In the genomic region with DNA sequence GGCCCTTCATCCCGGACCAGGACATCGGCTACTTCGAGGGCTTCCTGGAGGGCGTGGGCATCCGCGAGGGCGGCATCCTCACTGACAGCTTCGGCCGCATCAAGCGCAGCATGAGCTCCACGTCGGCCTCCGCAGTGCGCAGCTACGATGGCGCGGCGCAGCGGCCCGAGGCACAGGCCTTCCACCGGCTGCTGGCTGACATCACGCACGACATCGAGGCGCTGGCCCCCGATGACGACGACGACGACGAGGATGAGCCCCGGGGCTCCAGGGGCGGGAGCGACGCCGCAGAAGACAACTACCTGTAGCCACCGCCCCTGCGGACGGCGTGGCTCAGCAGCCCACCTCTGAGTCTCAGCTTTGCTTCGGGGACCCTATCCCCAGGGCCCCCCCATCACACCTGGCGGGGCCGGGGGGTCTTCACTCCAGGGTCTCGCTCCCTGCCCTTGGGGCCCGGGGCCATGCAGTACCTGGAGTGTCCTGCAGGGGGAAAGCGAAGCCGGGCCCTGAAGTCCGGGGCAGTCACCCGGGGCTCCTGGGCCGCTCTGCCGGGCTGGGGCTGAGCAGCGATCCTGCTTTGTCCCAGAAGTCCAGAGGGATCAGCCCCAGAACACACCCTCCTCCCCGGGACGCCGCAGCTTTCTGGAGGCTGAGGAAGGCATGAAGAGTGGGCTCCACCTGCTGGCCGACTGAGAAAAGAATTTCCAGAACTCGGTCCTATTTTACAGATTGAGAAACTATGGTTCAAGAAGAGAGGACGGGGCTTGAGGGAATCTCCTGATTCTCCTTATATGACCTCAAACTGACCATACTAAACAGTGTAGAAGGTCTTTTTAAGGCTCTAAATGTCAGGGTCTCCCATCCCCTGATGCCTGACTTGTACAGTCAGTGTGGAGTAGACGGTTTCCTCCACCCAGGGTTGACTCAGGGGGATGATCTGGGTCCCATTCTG, we compare ENCODE assay signal across 1 cellular context.
TF ChIP-seq lines count a peak whose summit lies in the region.

No MANE protein-coding gene starts in this region.

TF ChIP-seq in K562, 482 proteins besides CTCF, POLR2A, EP300 and RAD21 (continued from another document):
- TF ChIP-seq, protein P1, sequence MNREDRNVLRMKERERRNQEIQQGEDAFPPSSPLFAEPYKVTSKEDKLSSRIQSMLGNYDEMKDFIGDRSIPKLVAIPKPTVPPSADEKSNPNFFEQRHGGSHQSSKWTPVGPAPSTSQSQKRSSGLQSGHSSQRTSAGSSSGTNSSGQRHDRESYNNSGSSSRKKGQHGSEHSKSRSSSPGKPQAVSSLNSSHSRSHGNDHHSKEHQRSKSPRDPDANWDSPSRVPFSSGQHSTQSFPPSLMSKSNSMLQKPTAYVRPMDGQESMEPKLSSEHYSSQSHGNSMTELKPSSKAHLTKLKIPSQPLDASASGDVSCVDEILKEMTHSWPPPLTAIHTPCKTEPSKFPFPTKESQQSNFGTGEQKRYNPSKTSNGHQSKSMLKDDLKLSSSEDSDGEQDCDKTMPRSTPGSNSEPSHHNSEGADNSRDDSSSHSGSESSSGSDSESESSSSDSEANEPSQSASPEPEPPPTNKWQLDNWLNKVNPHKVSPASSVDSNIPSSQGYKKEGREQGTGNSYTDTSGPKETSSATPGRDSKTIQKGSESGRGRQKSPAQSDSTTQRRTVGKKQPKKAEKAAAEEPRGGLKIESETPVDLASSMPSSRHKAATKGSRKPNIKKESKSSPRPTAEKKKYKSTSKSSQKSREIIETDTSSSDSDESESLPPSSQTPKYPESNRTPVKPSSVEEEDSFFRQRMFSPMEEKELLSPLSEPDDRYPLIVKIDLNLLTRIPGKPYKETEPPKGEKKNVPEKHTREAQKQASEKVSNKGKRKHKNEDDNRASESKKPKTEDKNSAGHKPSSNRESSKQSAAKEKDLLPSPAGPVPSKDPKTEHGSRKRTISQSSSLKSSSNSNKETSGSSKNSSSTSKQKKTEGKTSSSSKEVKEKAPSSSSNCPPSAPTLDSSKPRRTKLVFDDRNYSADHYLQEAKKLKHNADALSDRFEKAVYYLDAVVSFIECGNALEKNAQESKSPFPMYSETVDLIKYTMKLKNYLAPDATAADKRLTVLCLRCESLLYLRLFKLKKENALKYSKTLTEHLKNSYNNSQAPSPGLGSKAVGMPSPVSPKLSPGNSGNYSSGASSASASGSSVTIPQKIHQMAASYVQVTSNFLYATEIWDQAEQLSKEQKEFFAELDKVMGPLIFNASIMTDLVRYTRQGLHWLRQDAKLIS (CRISPR knock-in tag; IDR thresholded peaks at IDR 0.05) = 0 out of 2 replicates have a peak, but pooled peaks have one; percentile 51
- TF ChIP-seq CREM (IDR thresholded peaks at IDR 0.05; ENCODE audit: low read depth) = peak; percentile 5; the same call in 1 of the 2 replicates
- no peak for TF ChIP-seq ATF3 (IDR thresholded peaks at IDR 0.05)
- TF ChIP-seq ATF3 (CRISPR knock-in tag; conservative IDR thresholded peaks at IDR 0.05) = no peak
- no peak for TF ChIP-seq PML (IDR thresholded peaks at IDR 0.05; ENCODE audit: low read length)
- TF ChIP-seq ZNF740 (CRISPR knock-in tag; IDR thresholded peaks at IDR 0.05) = 0 out of 2 replicates have a peak, but pooled peaks have one; percentile 6
- TF ChIP-seq ZNF740 (tag; IDR thresholded peaks at IDR 0.05) = no peak
- no peak for TF ChIP-seq HIVEP1 (CRISPR knock-in tag; IDR thresholded peaks at IDR 0.05)
- TF ChIP-seq MAFF (IDR thresholded peaks at IDR 0.05; ENCODE audit: low read length) = no peak
- TF ChIP-seq MAZ (CRISPR knock-in tag; conservative IDR thresholded peaks at IDR 0.05 in 1 of 2, IDR thresholded peaks at IDR 0.05 in 1 of 2) = peak in 1 of 2 experiments; percentile 55; a peak in 2 of 4 replicates
- TF ChIP-seq, protein P2, sequence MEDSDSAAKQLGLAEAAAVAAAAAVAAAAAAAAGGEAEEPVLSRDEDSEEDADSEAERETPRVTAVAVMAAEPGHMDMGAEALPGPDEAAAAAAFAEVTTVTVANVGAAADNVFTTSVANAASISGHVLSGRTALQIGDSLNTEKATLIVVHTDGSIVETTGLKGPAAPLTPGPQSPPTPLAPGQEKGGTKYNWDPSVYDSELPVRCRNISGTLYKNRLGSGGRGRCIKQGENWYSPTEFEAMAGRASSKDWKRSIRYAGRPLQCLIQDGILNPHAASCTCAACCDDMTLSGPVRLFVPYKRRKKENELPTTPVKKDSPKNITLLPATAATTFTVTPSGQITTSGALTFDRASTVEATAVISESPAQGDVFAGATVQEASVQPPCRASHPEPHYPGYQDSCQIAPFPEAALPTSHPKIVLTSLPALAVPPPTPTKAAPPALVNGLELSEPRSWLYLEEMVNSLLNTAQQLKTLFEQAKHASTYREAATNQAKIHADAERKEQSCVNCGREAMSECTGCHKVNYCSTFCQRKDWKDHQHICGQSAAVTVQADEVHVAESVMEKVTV (CRISPR knock-in tag; IDR thresholded peaks at IDR 0.05) = peak; percentile 71
- TF ChIP-seq ATF7 (IDR thresholded peaks at IDR 0.05) = peak; percentile 40; the same call in 1 of the 2 replicates
- no peak for TF ChIP-seq ZNF785 (CRISPR knock-in tag; IDR thresholded peaks at IDR 0.05)
- no peak for TF ChIP-seq RFX1 (IDR thresholded peaks at IDR 0.05)
- TF ChIP-seq BACH1 (tag; IDR thresholded peaks at IDR 0.05) = no peak
- peak; percentile 42; the same call in 1 of the 2 replicates for TF ChIP-seq KLF16 (IDR thresholded peaks at IDR 0.05)
- peak; percentile 26 for TF ChIP-seq CTCFL (IDR thresholded peaks at IDR 0.05; ENCODE audit: borderline replicate concordance, insufficient read depth, low read depth, low read length, poor library complexity, severe bottlenecking)
- TF ChIP-seq CTBP1 (IDR thresholded peaks at IDR 0.05; ENCODE audit: borderline replicate concordance) = peak; percentile 45; the same call in 1 of the 2 replicates
- TF ChIP-seq, protein P3, sequence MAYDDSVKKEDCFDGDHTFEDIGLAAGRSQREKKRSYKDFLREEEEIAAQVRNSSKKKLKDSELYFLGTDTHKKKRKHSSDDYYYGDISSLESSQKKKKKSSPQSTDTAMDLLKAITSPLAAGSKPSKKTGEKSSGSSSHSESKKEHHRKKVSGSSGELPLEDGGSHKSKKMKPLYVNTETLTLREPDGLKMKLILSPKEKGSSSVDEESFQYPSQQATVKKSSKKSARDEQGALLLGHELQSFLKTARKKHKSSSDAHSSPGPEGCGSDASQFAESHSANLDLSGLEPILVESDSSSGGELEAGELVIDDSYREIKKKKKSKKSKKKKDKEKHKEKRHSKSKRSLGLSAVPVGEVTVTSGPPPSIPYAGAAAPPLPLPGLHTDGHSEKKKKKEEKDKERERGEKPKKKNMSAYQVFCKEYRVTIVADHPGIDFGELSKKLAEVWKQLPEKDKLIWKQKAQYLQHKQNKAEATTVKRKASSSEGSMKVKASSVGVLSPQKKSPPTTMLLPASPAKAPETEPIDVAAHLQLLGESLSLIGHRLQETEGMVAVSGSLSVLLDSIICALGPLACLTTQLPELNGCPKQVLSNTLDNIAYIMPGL (CRISPR knock-in tag; IDR thresholded peaks at IDR 0.05) = no peak
- 0 out of 4 replicates have a peak, but pooled peaks of 1 of the 2 experiments have one; percentile 13 for TF ChIP-seq RCOR1 (IDR thresholded peaks at IDR 0.05; ENCODE audit: borderline replicate concordance in 1 of 2, low read depth in 2 of 2, low read length in 2 of 2)
- TF ChIP-seq MTA3 (IDR thresholded peaks at IDR 0.05; ENCODE audit: borderline replicate concordance) = peak; percentile 67; the same call in 1 of the 2 replicates
- 0 out of 2 replicates have a peak, but pooled peaks have one; percentile 49 for TF ChIP-seq SP1 (CRISPR knock-in tag; IDR thresholded peaks at IDR 0.05)
- 0 out of 2 replicates have a peak, but pooled peaks have one; percentile 17 for TF ChIP-seq RBFOX2 (IDR thresholded peaks at IDR 0.05; ENCODE audit: low read depth, low read length)
- peak; percentile 50; the same call in 1 of the 2 replicates for TF ChIP-seq STAG1 (CRISPR knock-in tag; IDR thresholded peaks at IDR 0.05; ENCODE audit: borderline replicate concordance)
- peak; percentile 79; the same call in 1 of the 2 replicates for TF ChIP-seq XRCC5 (IDR thresholded peaks at IDR 0.05; ENCODE audit: low read depth, low read length)
- no peak for TF ChIP-seq TRIM24 (IDR thresholded peaks at IDR 0.05)
- no peak for TF ChIP-seq ETS2 (tag; IDR thresholded peaks at IDR 0.05; ENCODE audit: borderline replicate concordance, poor library complexity, severe bottlenecking)
- TF ChIP-seq ZBTB7A (IDR thresholded peaks at IDR 0.05; ENCODE audit: borderline replicate concordance, control insufficient read depth, low read depth, low read length) = peak; percentile 88
- TF ChIP-seq CCNT2 (IDR thresholded peaks at IDR 0.05; ENCODE audit: borderline replicate concordance, extremely low read depth, insufficient read length, low read depth, low read length) = peak; percentile 20
- TF ChIP-seq ZZZ3 (IDR thresholded peaks at IDR 0.05) = no peak
- TF ChIP-seq, protein P4, sequence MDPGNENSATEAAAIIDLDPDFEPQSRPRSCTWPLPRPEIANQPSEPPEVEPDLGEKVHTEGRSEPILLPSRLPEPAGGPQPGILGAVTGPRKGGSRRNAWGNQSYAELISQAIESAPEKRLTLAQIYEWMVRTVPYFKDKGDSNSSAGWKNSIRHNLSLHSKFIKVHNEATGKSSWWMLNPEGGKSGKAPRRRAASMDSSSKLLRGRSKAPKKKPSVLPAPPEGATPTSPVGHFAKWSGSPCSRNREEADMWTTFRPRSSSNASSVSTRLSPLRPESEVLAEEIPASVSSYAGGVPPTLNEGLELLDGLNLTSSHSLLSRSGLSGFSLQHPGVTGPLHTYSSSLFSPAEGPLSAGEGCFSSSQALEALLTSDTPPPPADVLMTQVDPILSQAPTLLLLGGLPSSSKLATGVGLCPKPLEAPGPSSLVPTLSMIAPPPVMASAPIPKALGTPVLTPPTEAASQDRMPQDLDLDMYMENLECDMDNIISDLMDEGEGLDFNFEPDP (CRISPR knock-in tag; IDR thresholded peaks at IDR 0.05) = no peak
- peak; percentile 3; the same call in 1 of the 2 replicates for TF ChIP-seq JUND (IDR thresholded peaks at IDR 0.05; ENCODE audit: borderline replicate concordance, low read depth, low read length)
- no peak; the same call in 2 of the 3 replicates for TF ChIP-seq JUND (tag; IDR thresholded peaks at IDR 0.05; ENCODE audit: borderline replicate concordance, low read depth, low read length)
- no peak for TF ChIP-seq CREB1 (IDR thresholded peaks at IDR 0.05)
- peak; percentile 37; the same call in 1 of the 2 replicates for TF ChIP-seq CREB1 (CRISPR knock-in tag; IDR thresholded peaks at IDR 0.05)
- peak; percentile 29; the same call in 1 of the 2 replicates for TF ChIP-seq CXXC5 (CRISPR knock-in tag; IDR thresholded peaks at IDR 0.05)
- peak; percentile 84 for TF ChIP-seq SMC3 (conservative IDR thresholded peaks at IDR 0.05; ENCODE audit: insufficient read depth, low read depth, low read length)
- TF ChIP-seq HMGN3 (IDR thresholded peaks at IDR 0.05; ENCODE audit: borderline replicate concordance, extremely low read depth, insufficient read length, low read depth, low read length) = peak; percentile 33
- no peak for TF ChIP-seq ATF1 (CRISPR knock-in tag; IDR thresholded peaks at IDR 0.05)
- TF ChIP-seq ATF1 (tag; IDR thresholded peaks at IDR 0.05) = peak; percentile 51
- TF ChIP-seq, protein P5, sequence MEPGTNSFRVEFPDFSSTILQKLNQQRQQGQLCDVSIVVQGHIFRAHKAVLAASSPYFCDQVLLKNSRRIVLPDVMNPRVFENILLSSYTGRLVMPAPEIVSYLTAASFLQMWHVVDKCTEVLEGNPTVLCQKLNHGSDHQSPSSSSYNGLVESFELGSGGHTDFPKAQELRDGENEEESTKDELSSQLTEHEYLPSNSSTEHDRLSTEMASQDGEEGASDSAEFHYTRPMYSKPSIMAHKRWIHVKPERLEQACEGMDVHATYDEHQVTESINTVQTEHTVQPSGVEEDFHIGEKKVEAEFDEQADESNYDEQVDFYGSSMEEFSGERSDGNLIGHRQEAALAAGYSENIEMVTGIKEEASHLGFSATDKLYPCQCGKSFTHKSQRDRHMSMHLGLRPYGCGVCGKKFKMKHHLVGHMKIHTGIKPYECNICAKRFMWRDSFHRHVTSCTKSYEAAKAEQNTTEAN (CRISPR knock-in tag; IDR thresholded peaks at IDR 0.05) = no peak
- TF ChIP-seq, protein P6, sequence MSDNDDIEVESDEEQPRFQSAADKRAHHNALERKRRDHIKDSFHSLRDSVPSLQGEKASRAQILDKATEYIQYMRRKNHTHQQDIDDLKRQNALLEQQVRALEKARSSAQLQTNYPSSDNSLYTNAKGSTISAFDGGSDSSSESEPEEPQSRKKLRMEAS (CRISPR knock-in tag; IDR thresholded peaks at IDR 0.05) = 0 out of 2 replicates have a peak, but pooled peaks have one; percentile 11
- no peak for TF ChIP-seq ZNF124 (CRISPR knock-in tag; IDR thresholded peaks at IDR 0.05)
- peak; percentile 9 for TF ChIP-seq ZFP36 (IDR thresholded peaks at IDR 0.05; ENCODE audit: low read depth, low read length, partially characterized antibody)
- TF ChIP-seq ZNF143 (CRISPR knock-in tag; IDR thresholded peaks at IDR 0.05) = 0 out of 2 replicates have a peak, but pooled peaks have one; percentile 38
